In genomic region chr20:48986899-48987298, GRCh38 we compare ENCODE assay signal across 9 cellular contexts. TPM values are rescaled to one million over a fixed set of nuclear protein-coding genes. Genes with fewer than 3 reads are reported as not detected.
DNase-seq lines count a peak whose midpoint lies in the region; ATAC-seq, FAIRE-seq and TF ChIP-seq lines count a peak whose summit lies in the region.
"Had no signal": no experiment of that assay in that cellular context is flagged by ENCODE, and none has a peak within 500 bp of the region (broad histone marks: within the 10 kb centered on the region; RNA-seq: fewer than 3 reads in every experiment).

No MANE protein-coding gene starts in this region.

- intact Hi-C loops in heart right ventricle (cut with DNase I) (no loop called here), upper lobe of right lung (cut with DNase I) (no loop called here)

- CTCF ChIA-PET in H1 (lab: Charles Lee; ENCODE audit: partially characterized antibody) = interaction anchor here (0.6 to 1.2 kb wide), 3 partner anchors 15 to 324 kb away, joined by 3 to 4 read pairs (median 3); no protein-coding TSS in a partner anchor

- TF ChIP-seq EP300 in H1 (IDR thresholded peaks at IDR 0.05; ENCODE audit: borderline replicate concordance in 1 of 2, low read depth in 2 of 2, low read length in 2 of 2) = no peak

- H3K4me2 ChIP-seq in H1 (ENCODE audit: insufficient read depth in 1 of 2, low read depth in 2 of 2, low read length in 2 of 2) = no peak overlapping the region

- H4K5ac ChIP-seq in H1 (ENCODE audit: insufficient read length, low read depth, low read length) = no peak overlapping the region

- H3K56ac ChIP-seq in H1 (replicated peaks; ENCODE audit: insufficient read length, low read depth, low read length) = no peak overlapping the region

- H2AFZ ChIP-seq in H1 (ENCODE audit: low read length) = no peak overlapping the region

- H3K4me1 ChIP-seq in cardiac muscle cell (ENCODE audit: low read depth) (no peaks in the 10 kb centered on the region), heart right ventricle (peaks cover 0 to 30% (median 14%) of the 10 kb centered on the region in 9 donors), H1 (replicated peaks in 1 of 4; ENCODE audit: control insufficient read depth in 3 of 4, insufficient read depth in 4 of 4, low read length in 3 of 4) (no peaks in the 10 kb centered on the region), upper lobe of right lung (no peaks in the 10 kb centered on the region)

- no peak overlapping the region for H3K27ac ChIP-seq in cardiac muscle cell
- no peak overlapping the region for H3K27ac ChIP-seq in heart right ventricle
- no peak overlapping the region for H3K27ac ChIP-seq in H1 (ENCODE audit: low read depth, low read length)
- H3K27ac ChIP-seq in upper lobe of right lung = no peak overlapping the region

- no peak overlapping the region for H3K18ac ChIP-seq in H1 (ENCODE audit: extremely low read depth, low read length)

- POLR2A ChIA-PET in H1 (lab: Charles Lee; ENCODE audit: partially characterized antibody) = no interaction called here

- H2BK5ac ChIP-seq in H1 (ENCODE audit: low read depth, low read length) = no peak overlapping the region

- no peak overlapping the region for H3K14ac ChIP-seq in H1 (ENCODE audit: insufficient read length)

- H3K9me3 ChIP-seq in cardiac muscle cell (ENCODE audit: low read depth) = no peaks in the 10 kb centered on the region
- peaks cover 0 to 8% (median 0%) of the 10 kb centered on the region in 11 donors for H3K9me3 ChIP-seq in heart right ventricle
- peaks cover 14% of the 10 kb centered on the region in 2 experiments; a peak in 3 of 4 replicates for H3K9me3 ChIP-seq in H1 (ENCODE audit: insufficient read depth in 2 of 2, low read depth in 1 of 2, low read length in 1 of 2)
- H3K9me3 ChIP-seq in upper lobe of right lung = no peaks in the 10 kb centered on the region

- H3K27me3 ChIP-seq in cardiac muscle cell (no peaks in the 10 kb centered on the region), heart right ventricle (no peaks in the 10 kb centered on the region), H1 (replicated peaks in 1 of 4; ENCODE audit: control insufficient read depth in 3 of 4, extremely low read depth in 1 of 4, insufficient read depth in 3 of 4, low read length in 3 of 4) (no peaks in the 10 kb centered on the region), upper lobe of right lung (no peaks in the 10 kb centered on the region)

- no peak overlapping the region for H3K23ac ChIP-seq in H1 (ENCODE audit: insufficient read length)

- FAIRE-seq in H1 (lab: Jason Lieb, UNC) = no peak
- no peak for FAIRE-seq in GM12892 (lab: Jason Lieb, UNC)

- no peak overlapping the region for H3K9ac ChIP-seq in H1 (replicated peaks in 1 of 4; ENCODE audit: extremely low read depth in 1 of 4, low read depth in 3 of 4, low read length in 3 of 4)

- no peak overlapping the region for H2BK20ac ChIP-seq in H1 (ENCODE audit: low read length)

- TF ChIP-seq POLR2A in H1 (IDR thresholded peaks at IDR 0.05; ENCODE audit: control extremely low read depth in 1 of 2, low read depth in 2 of 2, low read length in 2 of 2) (no peak), GM12892 (IDR thresholded peaks at IDR 0.05; ENCODE audit: low read depth, low read length) (no peak)

- no peak overlapping the region for H2BK15ac ChIP-seq in H1 (ENCODE audit: low read length)

- DNase-seq in cardiac muscle cell (ENCODE audit: low read depth in 1 of 2, low spot score in 1 of 2) (peak in 1 of 2 donors; percentile 3), heart right ventricle (no peak), NCI-H774 (lab: John Stamatoyannopoulos, UW) (peak; percentile 41), H1 (ENCODE audit: low read depth in 1 of 2, low spot score in 2 of 2) (no peak), upper lobe of right lung (no peak), GM12892 (ENCODE audit: insufficient read length) (no peak)
- DNase-seq: NCI-H1436 treated with DMSO at 0.1 percent for 48 hours had no signal

- H3K4ac ChIP-seq in H1 (replicated peaks; ENCODE audit: insufficient read length, low read depth, low read length) = no peak overlapping the region

- no peaks in the 10 kb centered on the region for H3K79me1 ChIP-seq in H1 (ENCODE audit: low read depth, low read length)

- no peak for ATAC-seq in heart right ventricle
- ATAC-seq in upper lobe of right lung = no peak
- no peak for ATAC-seq in GM18519 (IDR thresholded peaks at IDR 0.05; ENCODE audit: low FRiP score, unreplicated experiment)
- no peak for ATAC-seq in HG03439 (IDR thresholded peaks at IDR 0.05; ENCODE audit: unreplicated experiment)

- WGBS in heart right ventricle, 2 donors = 76 to 80% methylated on average over 2 of the region's 2 CpGs
- WGBS in H1 (ENCODE audit: extremely low coverage in 1 of 2, insufficient coverage in 1 of 2, insufficient read length in 1 of 2, insufficient replicate concordance in 2 of 2, low coverage in 1 of 2, low lambda C conversion rate in 2 of 2, missing lambda C conversion rate in 1 of 2), 2 experiments = 89% methylated on average over 2 of the region's 2 CpGs; no CpG with 5 or more reads in 1 of the 2 experiments

- H2BK120ac ChIP-seq in H1 (replicated peaks; ENCODE audit: low read depth, low read length) = no peak overlapping the region

- no peaks in the 10 kb centered on the region for H3K79me2 ChIP-seq in H1 (ENCODE audit: control insufficient read depth in 1 of 2, insufficient read depth in 2 of 2, low read length in 2 of 2)

- no peak overlapping the region for H3K4me3 ChIP-seq in cardiac muscle cell
- H3K4me3 ChIP-seq in heart right ventricle = no peak overlapping the region
- H3K4me3 ChIP-seq in H1 (ENCODE audit: extremely low read depth in 1 of 4, insufficient read depth in 2 of 4, low read depth in 3 of 4, low read length in 4 of 4) = no peak overlapping the region
- H3K4me3 ChIP-seq in upper lobe of right lung = no peak overlapping the region

- TF ChIP-seq RAD21 in H1 (IDR thresholded peaks at IDR 0.05 in 1 of 2, conservative IDR thresholded peaks at IDR 0.05 in 1 of 2; ENCODE audit: low read depth in 2 of 2, low read length in 2 of 2) = peak; percentile 10 to 25; a peak in 2 of 4 replicates

- H4K20me1 ChIP-seq in H1 (replicated peaks in 1 of 2; ENCODE audit: control insufficient read depth in 1 of 2, insufficient read depth in 2 of 2, low read length in 2 of 2) = peaks cover 0 to 2% of the 10 kb centered on the region in 2 experiments

- H2AK5ac ChIP-seq in H1 (ENCODE audit: low read depth, low read length) = no peak overlapping the region

- no peak overlapping the region for H2BK12ac ChIP-seq in H1 (ENCODE audit: low read depth, low read length)

- no peak overlapping the region for H4K8ac ChIP-seq in H1 (ENCODE audit: extremely low read depth, insufficient read depth, low read length)

- no peaks in the 10 kb centered on the region for H3K23me2 ChIP-seq in H1 (ENCODE audit: low read depth, low read length)

- H4K91ac ChIP-seq in H1 (replicated peaks; ENCODE audit: insufficient read length, low read length) = no peak overlapping the region

- H3K36me3 ChIP-seq in cardiac muscle cell (peaks cover 76% of the 10 kb centered on the region), heart right ventricle (peaks cover 0 to 100% (median 79%) of the 10 kb centered on the region in 9 donors), H1 (ENCODE audit: control insufficient read depth in 2 of 4, insufficient read depth in 4 of 4, low read length in 3 of 4) (peaks cover 30 to 76% (median 57%) of the 10 kb centered on the region in 4 experiments; a peak in 7 of 8 replicates), upper lobe of right lung (peaks cover 99% of the 10 kb centered on the region)

- TF ChIP-seq CTCF in cardiac muscle cell (IDR thresholded peaks at IDR 0.05; ENCODE audit: low read depth, low read length) (peak; percentile 28), heart right ventricle (IDR thresholded peaks at IDR 0.05) (peak in 3 of 9 donors; percentile 14 to 20 (median 18)), H1 (IDR thresholded peaks at IDR 0.05; ENCODE audit: control extremely low read depth in 1 of 3, insufficient read depth in 1 of 3, low read depth in 1 of 3, low read length in 3 of 3) (peak in 2 of 3 experiments; percentile 10 to 27; a peak in 2 of 4 replicates), upper lobe of right lung (IDR thresholded peaks at IDR 0.05) (peak; percentile 11)

TF ChIP-seq in H1, 55 proteins besides CTCF, POLR2A, EP300 and RAD21 (continues in another document):
- no peak for TF ChIP-seq TAF1 (IDR thresholded peaks at IDR 0.05; ENCODE audit: low read depth, low read length)
- no peak for TF ChIP-seq CREB1 (IDR thresholded peaks at IDR 0.05)
- no peak for TF ChIP-seq YY1 (IDR thresholded peaks at IDR 0.05; ENCODE audit: low read depth, low read length)
- TF ChIP-seq E2F6 (IDR thresholded peaks at IDR 0.05) = no peak
- TF ChIP-seq EZH2 (IDR thresholded peaks at IDR 0.05; ENCODE audit: low read depth, low read length, severe bottlenecking) = no peak
- no peak for TF ChIP-seq SP2 (IDR thresholded peaks at IDR 0.05; ENCODE audit: low read length)
- TF ChIP-seq MAFK (IDR thresholded peaks at IDR 0.05; ENCODE audit: low read depth, low read length) = no peak
- TF ChIP-seq BCL11A (IDR thresholded peaks at IDR 0.05; ENCODE audit: low read depth in 2 of 2, low read length in 2 of 2) = no peak
- no peak for TF ChIP-seq HDAC6 (IDR thresholded peaks at IDR 0.05; ENCODE audit: low read depth, low read length)
- no peak for TF ChIP-seq POU5F1 (IDR thresholded peaks at IDR 0.05; ENCODE audit: low read depth, low read length)
- no peak for TF ChIP-seq JUN (IDR thresholded peaks at IDR 0.05; ENCODE audit: low read depth, low read length)
- no peak for TF ChIP-seq GTF2F1 (IDR thresholded peaks at IDR 0.05; ENCODE audit: borderline replicate concordance, low read depth, low read length)

RNA-seq across cellular contexts. Expression of gene CSE1L, which starts 59.2 kb away (rescaled TPM):
- total RNA-seq in cardiac muscle cell (50.3 and 54.7 TPM in 2 replicates), heart right ventricle (10 to 100 TPM; 27.8 to 47.6 (median 39.9) TPM), upper lobe of right lung (37.8 TPM)
- polyA plus RNA-seq in cardiac muscle cell (78.9 and 101 TPM in 2 replicates), heart right ventricle (10 to 100 TPM; 16.2 to 37.6 TPM), H1 (2011; rRNA removed) (48.6 and 94.1 TPM in 2 replicates)
- total RNA-seq in H1 (2021; fragmentation: NEBNext Ultra II Directional; extraction: Animal tissue kit (Norgen Biotek cat#: 25700)) = 252 and 269 TPM in 2 replicates
- 103 TPM for polyA plus RNA-seq in H1 (2011; cell fraction: cytosol; rRNA removed)
- polyA plus RNA-seq in H1 (2011; cell fraction: nucleus; rRNA removed) = 35.4 TPM
- polyA plus RNA-seq in H1 (2012, experiment 1 of 2) = 132 to 200 TPM (median 146 TPM) in 4 replicates
- 12.1 TPM for polyA plus RNA-seq in H1 (2012, experiment 2 of 2)
- polyA plus RNA-seq in H1 (2013, experiment 1 of 2) = 195 TPM
- polyA plus RNA-seq in H1 (2013, experiment 2 of 2) = 199 TPM
- 120 and 184 TPM in 2 replicates for polyA minus RNA-seq in H1 (2011; rRNA and poly(A)+ RNA removed)
- 80.3 TPM for polyA minus RNA-seq in H1 (2011; cell fraction: cytosol; rRNA and poly(A)+ RNA removed)
- 84.7 TPM for polyA minus RNA-seq in H1 (2011; cell fraction: nucleus; rRNA and poly(A)+ RNA removed)
- polyA plus RNA-seq in GM12892 (2012; ENCODE audit: missing spikeins) = 62.6 TPM
